8 cellular contexts compared by ENCODE assay signal in genomic region chr9:137461663-137462395, GRCh38. TPM values are rescaled to one million over a fixed set of nuclear protein-coding genes. Genes with fewer than 3 reads are reported as not detected.
DNase-seq lines count a peak whose midpoint lies in the region; ATAC-seq and TF ChIP-seq lines count a peak whose summit lies in the region.

No MANE protein-coding gene starts in this region.

- POLR2A ChIA-PET in activated CD4-positive, alpha-beta memory T cell treated with anti-CD3 and anti-CD28 coated beads for 36 hours (lab: Charles Lee) = interaction anchor here (1.3 kb wide), 1 partner anchor 15 kb away, joined by 3 read pairs; no protein-coding TSS in a partner anchor

- H3K36me3 Mint-ChIP-seq in activated CD4-positive, alpha-beta memory T cell treated with anti-CD3 and anti-CD28 coated beads for 36 hours = no peaks in the 10 kb centered on the region

- H3K27ac ChIP-seq in MM.1S (ENCODE audit: low read length) = no peak overlapping the region

- TF ChIP-seq POLR2A in GM18526 (IDR thresholded peaks at IDR 0.05; ENCODE audit: extremely low read depth, insufficient read length) = peak; percentile 58

- H3K9me2 ChIP-seq in MM.1S (replicated peaks; ENCODE audit: insufficient read depth, low read length) = no peaks in the 10 kb centered on the region

- no peaks in the 10 kb centered on the region for H3K27me3 Mint-ChIP-seq in activated CD4-positive, alpha-beta memory T cell treated with anti-CD3 and anti-CD28 coated beads for 36 hours

- no peak overlapping the region for H3K9ac ChIP-seq in MM.1S (ENCODE audit: low read length)

- H3K79me2 ChIP-seq in MM.1S (ENCODE audit: low read length) = peaks cover 5% of the 10 kb centered on the region; the same call in 1 of the 2 replicates

- no peak overlapping the region for H3K4me2 ChIP-seq in MM.1S (ENCODE audit: low read depth, low read length)

- H3K9me3 ChIP-seq in MM.1S (replicated peaks; ENCODE audit: insufficient read depth, low read length) = no peaks in the 10 kb centered on the region

- H3K27ac Mint-ChIP-seq in activated CD4-positive, alpha-beta memory T cell treated with anti-CD3 and anti-CD28 coated beads for 36 hours = no peak overlapping the region

- H3K9me3 Mint-ChIP-seq in activated CD4-positive, alpha-beta memory T cell treated with anti-CD3 and anti-CD28 coated beads for 36 hours = no peaks in the 10 kb centered on the region

- peak overlapping the region; percentile 64 for H3K4me3 Mint-ChIP-seq in activated CD4-positive, alpha-beta memory T cell treated with anti-CD3 and anti-CD28 coated beads for 36 hours

- CTCF ChIA-PET in activated CD4-positive, alpha-beta memory T cell treated with anti-CD3 and anti-CD28 coated beads for 36 hours (lab: Charles Lee) = interaction anchor here (0.9 to 1.7 kb wide), 2 partner anchors 17 to 160 kb away, joined by 4 to 8 read pairs; partner anchors contain the start of gene NRARP

- H3K4me3 ChIP-seq in MM.1S (ENCODE audit: low read length) = no peak overlapping the region

- ATAC-seq in HG03442 (IDR thresholded peaks at IDR 0.05; ENCODE audit: unreplicated experiment) = peak; percentile 53

- H2AFZ ChIP-seq in MM.1S (ENCODE audit: low read length) = no peak overlapping the region

- 0 out of 2 replicates have a peak, but pooled peaks cover 4% of the 10 kb centered on the region for H3K4me1 ChIP-seq in MM.1S (ENCODE audit: low read length)

- H3K27me3 ChIP-seq in MM.1S (replicated peaks; ENCODE audit: insufficient read depth, low read length) = peaks cover 17% of the 10 kb centered on the region; the same call in 1 of the 2 replicates

- H3K4me1 Mint-ChIP-seq in activated CD4-positive, alpha-beta memory T cell treated with anti-CD3 and anti-CD28 coated beads for 36 hours (ENCODE audit: low read depth) = peaks cover 15% of the 10 kb centered on the region

- no peaks in the 10 kb centered on the region for H4K20me1 ChIP-seq in MM.1S (ENCODE audit: insufficient read depth, low read length)

- H3F3A ChIP-seq in MM.1S (ENCODE audit: insufficient read depth, low read length) = no peaks in the 10 kb centered on the region

- H3K36me3 ChIP-seq in MM.1S (replicated peaks; ENCODE audit: insufficient read depth, low read length) = no peaks in the 10 kb centered on the region; the same call in 1 of the 2 replicates

- DNase-seq in activated CD4-positive, alpha-beta memory T cell treated with anti-CD3 and anti-CD28 coated beads for 36 hours = peak; percentile 86
- DNase-seq in fibroblast of gingiva (ENCODE audit: low read depth) (peak; percentile 52), NCI-H510A (lab: John Stamatoyannopoulos, UW) (no peak), MM.1S (no peak), nucleus accumbens (lab: John Stamatoyannopoulos, UW) (no peak)
- peak; percentile 68 to 79 for DNase-seq in stimulated activated CD4-positive, alpha-beta T cell treated with anti-CD3 and anti-CD28 coated beads, Interleukin-15, amount 100 ng/mL, for 48 hours (ENCODE audit: low read depth in 2 of 2)

- intact Hi-C loops in activated CD4-positive, alpha-beta memory T cell treated with anti-CD3 and anti-CD28 coated beads for 36 hours (cut with micrococcal nuclease) = no loop called here

- TF ChIP-seq CTCF in MM.1S (IDR thresholded peaks at IDR 0.05; ENCODE audit: low read length) = no peak

RNA-seq across cellular contexts. Expression of gene NSMF, which starts 2.7 kb away (rescaled TPM):
- 10 to 100 TPM; 29.9 to 31.6 TPM for total RNA-seq in activated CD4-positive, alpha-beta memory T cell treated with anti-CD3 and anti-CD28 coated beads for 36 hours

RNA-seq across cellular contexts. Expression of gene ENTPD8, which starts 20.7 kb away (rescaled TPM):
- not detected for total RNA-seq in activated CD4-positive, alpha-beta memory T cell treated with anti-CD3 and anti-CD28 coated beads for 36 hours

RNA-seq across cellular contexts. Expression of gene NOXA1, which starts 38.6 kb away (rescaled TPM):
- 1 to 10 TPM; 1.1 TPM for total RNA-seq in activated CD4-positive, alpha-beta memory T cell treated with anti-CD3 and anti-CD28 coated beads for 36 hours

RNA-seq across cellular contexts. Expression of gene EXD3, which starts 38.9 kb away (rescaled TPM):
- 10 to 100 TPM; 13.5 to 13.6 TPM for total RNA-seq in activated CD4-positive, alpha-beta memory T cell treated with anti-CD3 and anti-CD28 coated beads for 36 hours

Comparison
In these comparisons a context has a peak if more than half of its experiments do, and no peak if none do; other contexts are left out.
1. DNase-seq: peak in activated CD4-positive, alpha-beta memory T cell treated with anti-CD3 and anti-CD28 coated beads for 36 hours (single experiment), fibroblast of gingiva (single experiment) and stimulated activated CD4-positive, alpha-beta T cell treated with anti-CD3 and anti-CD28 coated beads, Interleukin-15, amount 100 ng/mL, for 48 hours (2 of 2); none in NCI-H510A (single experiment), MM.1S (single experiment) and nucleus accumbens (0 of 56).